In the genomic region with DNA sequence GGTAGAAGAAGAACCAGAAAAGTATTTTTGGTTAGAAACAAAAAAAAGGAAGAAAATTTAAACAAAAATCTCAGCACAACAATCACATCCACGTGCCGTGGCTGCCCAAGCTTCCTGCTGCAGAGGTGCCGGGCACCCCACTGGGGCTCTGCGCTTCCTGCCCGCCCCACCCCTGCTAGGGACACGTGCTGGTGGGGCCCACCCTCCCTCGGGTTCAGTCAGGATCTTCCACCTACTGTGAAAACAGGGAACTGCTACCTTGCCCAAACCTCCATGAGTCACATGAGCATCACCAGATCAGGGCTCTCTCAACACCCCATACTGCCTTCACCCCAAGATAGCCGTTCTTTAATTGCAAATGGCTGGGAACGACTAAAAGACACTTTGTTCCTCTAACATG, we compare ENCODE assay signal across 10 cellular contexts. TPM values are rescaled to one million over a fixed set of nuclear protein-coding genes. Genes with fewer than 3 reads are reported as not detected.
DNase-seq lines count a peak whose midpoint lies in the region; ATAC-seq, FAIRE-seq and TF ChIP-seq lines count a peak whose summit lies in the region.
"Had no signal": no experiment of that assay in that cellular context is flagged by ENCODE, and none has a peak within 500 bp of the region (broad histone marks: within the 10 kb centered on the region; RNA-seq: fewer than 3 reads in every experiment).

No MANE protein-coding gene starts in this region.

- BruUV-seq in GM12878 (replicated peaks; lab: Mats Ljungman, UMichigan), result no TSS peak

- no peak overlapping the region for H3K27ac ChIP-seq in GM12878 (ENCODE audit: control insufficient read depth, insufficient read depth)

- H3K4me1 ChIP-seq in GM12878 (ENCODE audit: control insufficient read depth, insufficient read depth, low read length), result no peaks in the 10 kb centered on the region

- H3K36me3 Mint-ChIP-seq in T-helper 2 cell treated with Interferon-gamma antibody and Interleukin-4, amounts not matched to agents 5 μg/mL and 100 μg/mL, for 36 hours (ENCODE audit: low read depth), result peaks cover 75% of the 10 kb centered on the region

- FAIRE-seq in GM12878 (lab: Jason Lieb, UNC), result no peak

- H3K27me3 ChIP-seq in GM12878 (replicated peaks in 1 of 2; ENCODE audit: control insufficient read depth in 2 of 2, insufficient read depth in 2 of 2, low read length in 1 of 2), result no peaks in the 10 kb centered on the region

- WGBS in GM12878 (ENCODE audit: insufficient coverage, insufficient replicate concordance, low lambda C conversion rate, missing lambda C conversion rate), result 54% methylated on average over 9 of the region's 9 CpGs

- no peaks in the 10 kb centered on the region for H3K9me3 ChIP-seq in GM12878 (replicated peaks; ENCODE audit: control insufficient read depth, insufficient read depth, low read length)

- peak; percentile 53 for ATAC-seq in GM12878

- H3K9ac ChIP-seq in GM12878 (ENCODE audit: control insufficient read depth, insufficient read depth, low read length), result no peak overlapping the region

- POLR2A ChIA-PET in GM12878 (lab: Charles Lee), result no interaction called here

- SMC1A ChIA-PET in GM12878 (lab: Charles Lee; ENCODE audit: uncharacterized antibody, unreplicated experiment), result no interaction called here

- no peak for TF ChIP-seq CTCF in GM12878 (IDR thresholded peaks at IDR 0.05 in 2 of 3, conservative IDR thresholded peaks at IDR 0.05 in 1 of 3; ENCODE audit: control insufficient read depth in 2 of 3, extremely low read depth in 1 of 3, insufficient read depth in 1 of 3, low read depth in 3 of 3, low read length in 3 of 3)

- H3K4me3 ChIP-seq in GM12878, result no peak overlapping the region

- CTCF ChIA-PET in GM12878 (lab: Yijun Ruan, JAX), result interaction anchor here (0.7 kb wide), 1 partner anchor 99 kb away, joined by 3 read pairs; no protein-coding TSS in a partner anchor

- H3K79me2 ChIP-seq in GM12878 (ENCODE audit: control insufficient read depth, insufficient read depth, low read length), result no peaks in the 10 kb centered on the region

- no peak for TF ChIP-seq POLR2A in GM12878 (IDR thresholded peaks at IDR 0.05; ENCODE audit: low read depth, low read length)

- no peak for TF ChIP-seq RAD21 in GM12878 (IDR thresholded peaks at IDR 0.05; ENCODE audit: insufficient read depth, low read depth, low read length)

- no peaks in the 10 kb centered on the region for H3K9me3 Mint-ChIP-seq in T-helper 2 cell treated with Interferon-gamma antibody and Interleukin-4, amounts not matched to agents 5 μg/mL and 100 μg/mL, for 36 hours

- no peak overlapping the region for H3K4me2 ChIP-seq in GM12878 (ENCODE audit: control insufficient read depth, insufficient read depth)

- H3K27ac Mint-ChIP-seq in T-helper 2 cell treated with Interferon-gamma antibody and Interleukin-4, amounts not matched to agents 5 μg/mL and 100 μg/mL, for 36 hours, result peak overlapping the region; percentile 79

- peak overlapping the region; percentile 20 for H3K4me3 Mint-ChIP-seq in T-helper 2 cell treated with Interferon-gamma antibody and Interleukin-4, amounts not matched to agents 5 μg/mL and 100 μg/mL, for 36 hours

- RAD21 ChIA-PET in GM12878 (lab: Charles Lee; ENCODE audit: unreplicated experiment), result no interaction called here

- peaks cover 34% of the 10 kb centered on the region for H3K4me1 Mint-ChIP-seq in T-helper 2 cell treated with Interferon-gamma antibody and Interleukin-4, amounts not matched to agents 5 μg/mL and 100 μg/mL, for 36 hours (ENCODE audit: low read depth)

- intact Hi-C loops in GM12878 (cut with micrococcal nuclease; ENCODE audit: unreplicated experiment), result no loop called here

- H3K27me3 Mint-ChIP-seq in T-helper 2 cell treated with Interferon-gamma antibody and Interleukin-4, amounts not matched to agents 5 μg/mL and 100 μg/mL, for 36 hours (ENCODE audit: low read depth), result no peaks in the 10 kb centered on the region

- DNase-seq in ELR (ENCODE audit: low read depth) (peak; percentile 58), GM12878 (ENCODE audit: low read depth, low spot score) (no peak), NCI-H2107 treated with DMSO at 0.1 percent for 48 hours (lab: John Stamatoyannopoulos, UW; ENCODE audit: unreplicated experiment) (no peak), midbrain (lab: John Stamatoyannopoulos, UW) (no peak), AG08396 (ENCODE audit: low spot score) (no peak), NK-92 (lab: John Stamatoyannopoulos, UW; ENCODE audit: unreplicated experiment) (no peak)
- DNase-seq in T-helper 2 cell treated with Interferon-gamma antibody and Interleukin-4, amounts not matched to agents 5 μg/mL and 100 μg/mL, for 36 hours (ENCODE audit: low spot score), result peak; percentile 31
- peak; percentile 33 for DNase-seq in stimulated activated CD4-positive, alpha-beta T cell treated with anti-CD3 and anti-CD28 coated beads, Interleukin-4, amount 100 ng/mL, for 24 hours
- DNase-seq: NCI-H524, SW 1271 had no signal

- no peak for TF ChIP-seq EP300 in GM12878 (IDR thresholded peaks at IDR 0.05; ENCODE audit: borderline replicate concordance in 1 of 2, control insufficient read depth in 1 of 2, low read depth in 2 of 2, low read length in 2 of 2)

- no peaks in the 10 kb centered on the region for H4K20me1 ChIP-seq in GM12878 (ENCODE audit: control insufficient read depth, insufficient read depth)

- H2AFZ ChIP-seq in GM12878 (ENCODE audit: control insufficient read depth, low read depth, low read length), result no peak overlapping the region

- H3K36me3 ChIP-seq in GM12878 (ENCODE audit: control insufficient read depth in 2 of 2, insufficient read depth in 2 of 2, low read length in 1 of 2), result peaks cover 38 to 40% of the 10 kb centered on the region in 2 experiments

- in situ Hi-C loops in GM12878 (cut with MboI), result no loop called here

TF ChIP-seq in GM12878, 131 proteins besides CTCF, POLR2A, EP300 and RAD21:
- TF ChIP-seq SPI1 (IDR thresholded peaks at IDR 0.05; ENCODE audit: borderline replicate concordance, insufficient read depth, low read depth, low read length), result 0 out of 2 replicates have a peak, but pooled peaks have one; percentile 5
- TF ChIP-seq, protein P1, sequence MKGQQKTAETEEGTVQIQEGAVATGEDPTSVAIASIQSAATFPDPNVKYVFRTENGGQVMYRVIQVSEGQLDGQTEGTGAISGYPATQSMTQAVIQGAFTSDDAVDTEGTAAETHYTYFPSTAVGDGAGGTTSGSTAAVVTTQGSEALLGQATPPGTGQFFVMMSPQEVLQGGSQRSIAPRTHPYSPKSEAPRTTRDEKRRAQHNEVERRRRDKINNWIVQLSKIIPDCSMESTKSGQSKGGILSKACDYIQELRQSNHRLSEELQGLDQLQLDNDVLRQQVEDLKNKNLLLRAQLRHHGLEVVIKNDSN (IDR thresholded peaks at IDR 0.05; ENCODE audit: borderline replicate concordance, extremely low read length, insufficient read depth, low read depth, low read length), result peak; percentile 29
- no peak for TF ChIP-seq NRF1 (conservative IDR thresholded peaks at IDR 0.05; ENCODE audit: low read depth, low read length)

RNA-seq across cellular contexts. Expression of a gene that starts 24.4 kb away (rescaled TPM):
- 559 and 619 TPM in 2 replicates for total RNA-seq in GM12878 (2013; cell fraction: nucleolus; rRNA removed)
- total RNA-seq in GM12878 (2014; rRNA removed) (92.6 and 97.8 TPM in 2 replicates), GM12878 (2014; rRNA removed; fragmentation: Illumina TruSeq; extraction: Trizol) (130 and 134 TPM in 2 replicates), GM12878 (2021) (165 and 167 TPM in 2 replicates)
- polyA plus RNA-seq in GM12878 (2011; ENCODE audit: low read depth), result 88.3 TPM
- polyA plus RNA-seq in GM12878 (2011; rRNA removed) (141 and 188 TPM in 2 replicates), GM12878 (2014; fragmentation: Illumina TruSeq; extraction: Trizol) (160 and 179 TPM in 2 replicates), GM12878 (2014; fragmentation: Nextera tagmentation; extraction: Ambion mirVana) (10 to 100 TPM in 1 of 2 experiments, 1 to 10 TPM in 1; 6.6 to 11.8 TPM), GM12878 (2014; rRNA removed) (162 and 172 TPM in 2 replicates), GM12878 (2016; fragmentation: Nextera tagmentation; extraction: Ambion mirVana) (100 to 1,000 TPM; 138 to 153 TPM)
- 170 and 179 TPM in 2 replicates for polyA plus RNA-seq in GM12878 (2011; cell fraction: cytosol; rRNA removed)
- polyA plus RNA-seq in GM12878 (2011; cell fraction: nucleus; rRNA removed), result 778 and 997 TPM in 2 replicates
- polyA plus RNA-seq in GM12878 (2012), result 136 and 161 TPM in 2 replicates
- 135 and 140 TPM in 2 replicates for polyA minus RNA-seq in GM12878 (2011; rRNA and poly(A)+ RNA removed)
- 38.6 and 44.8 TPM in 2 replicates for polyA minus RNA-seq in GM12878 (2011; cell fraction: cytosol; rRNA and poly(A)+ RNA removed)
- 165 and 192 TPM in 2 replicates for polyA minus RNA-seq in GM12878 (2011; cell fraction: nucleus; rRNA and poly(A)+ RNA removed)

RNA-seq across cellular contexts. Expression of a gene that starts 34.2 kb away (rescaled TPM):
- total RNA-seq in GM12878 (2013; cell fraction: nucleolus; rRNA removed), result 132 and 138 TPM in 2 replicates
- total RNA-seq in GM12878 (2014; rRNA removed) (13.6 and 19.7 TPM in 2 replicates), GM12878 (2014; rRNA removed; fragmentation: Illumina TruSeq; extraction: Trizol) (15.6 and 18.5 TPM in 2 replicates), GM12878 (2021) (65.7 and 72.6 TPM in 2 replicates)
- 30.5 TPM for polyA plus RNA-seq in GM12878 (2011; ENCODE audit: low read depth)
- polyA plus RNA-seq in GM12878 (2011; rRNA removed) (19.2 and 35.0 TPM in 2 replicates), GM12878 (2014; fragmentation: Illumina TruSeq; extraction: Trizol) (36.0 and 43.0 TPM in 2 replicates), GM12878 (2014; fragmentation: Nextera tagmentation; extraction: Ambion mirVana) (10 to 100 TPM in 1 of 2 experiments, 1 to 10 TPM in 1; 7.2 to 12.4 TPM), GM12878 (2014; rRNA removed) (33.1 and 41.6 TPM in 2 replicates), GM12878 (2016; fragmentation: Nextera tagmentation; extraction: Ambion mirVana) (10 to 100 TPM; 34.1 to 34.8 TPM)
- 25.6 and 32.8 TPM in 2 replicates for polyA plus RNA-seq in GM12878 (2011; cell fraction: cytosol; rRNA removed)
- 105 and 115 TPM in 2 replicates for polyA plus RNA-seq in GM12878 (2011; cell fraction: nucleus; rRNA removed)
- 45.1 and 52.4 TPM in 2 replicates for polyA plus RNA-seq in GM12878 (2012)
- 43.5 and 52.6 TPM in 2 replicates for polyA minus RNA-seq in GM12878 (2011; rRNA and poly(A)+ RNA removed)
- 8.3 and 19.9 TPM in 2 replicates for polyA minus RNA-seq in GM12878 (2011; cell fraction: cytosol; rRNA and poly(A)+ RNA removed)
- 28.8 and 38.0 TPM in 2 replicates for polyA minus RNA-seq in GM12878 (2011; cell fraction: nucleus; rRNA and poly(A)+ RNA removed)

Comparison
In these comparisons a context has a peak if more than half of its experiments do, and no peak if none do; other contexts are left out.
1. DNase-seq: peak in ELR (single experiment), T-helper 2 cell treated with Interferon-gamma antibody and Interleukin-4, amounts not matched to agents 5 μg/mL and 100 μg/mL, for 36 hours (single experiment) and stimulated activated CD4-positive, alpha-beta T cell treated with anti-CD3 and anti-CD28 coated beads, Interleukin-4, amount 100 ng/mL, for 24 hours (single experiment); none in GM12878 (single experiment), NCI-H2107 treated with DMSO at 0.1 percent for 48 hours (single experiment), midbrain (single experiment), AG08396 (single experiment) and NK-92 (single experiment).